Comparison of ENCODE assay signal across 7 cellular contexts in genomic region chr14:61567838-61568571, GRCh38.
DNase-seq lines count a peak whose midpoint lies in the region; ATAC-seq and TF ChIP-seq lines count a peak whose summit lies in the region.

No MANE protein-coding gene starts in this region.

- H3K4me1 Mint-ChIP-seq in memory B cell, result peaks cover 48% of the 10 kb centered on the region

- no peaks in the 10 kb centered on the region for H3K36me3 ChIP-seq in ascending aorta

- no peaks in the 10 kb centered on the region for H3K36me3 Mint-ChIP-seq in memory B cell

- H3K27ac ChIP-seq in ascending aorta, result peak overlapping the region in 1 of 2 donors; percentile 29

- peaks cover 4 to 12% of the 10 kb centered on the region in 2 donors for H3K4me1 ChIP-seq in ascending aorta

- H3K27me3 ChIP-seq in ascending aorta, result no peaks in the 10 kb centered on the region

- H3K27me3 Mint-ChIP-seq in memory B cell, result no peaks in the 10 kb centered on the region

- peak overlapping the region; percentile 3 to 45 for H3K4me3 ChIP-seq in ascending aorta

- no peaks in the 10 kb centered on the region for H3K9me3 Mint-ChIP-seq in memory B cell

- no peaks in the 10 kb centered on the region for H3K9me3 ChIP-seq in ascending aorta

- no peak for TF ChIP-seq CTCF in ascending aorta (IDR thresholded peaks at IDR 0.05)

- peak overlapping the region; percentile 72 for H3K4me3 Mint-ChIP-seq in memory B cell

- peak in 1 of 2 donors; percentile 63 for DNase-seq in ascending aorta (ENCODE audit: low spot score in 2 of 2)
- peak in 1 of 2 donors; percentile 8 for DNase-seq in memory B cell (ENCODE audit: low spot score in 2 of 2)
- no peak for DNase-seq in RKO (ENCODE audit: low spot score)
- no peak for DNase-seq in EL
- no peak for DNase-seq in effector CD4-positive, alpha-beta T cell

- peak; percentile 12 for ATAC-seq in GM18907 (IDR thresholded peaks at IDR 0.05; ENCODE audit: unreplicated experiment)
- ATAC-seq in HG03460 (IDR thresholded peaks at IDR 0.05; ENCODE audit: unreplicated experiment), result peak; percentile 7
- ATAC-seq in memory B cell (ENCODE audit: low read depth), result no peak

- intact Hi-C loops in ascending aorta (cut with DNase I), result no loop called here

- peak overlapping the region; percentile 96 for H3K27ac Mint-ChIP-seq in memory B cell
